In the genomic region with DNA sequence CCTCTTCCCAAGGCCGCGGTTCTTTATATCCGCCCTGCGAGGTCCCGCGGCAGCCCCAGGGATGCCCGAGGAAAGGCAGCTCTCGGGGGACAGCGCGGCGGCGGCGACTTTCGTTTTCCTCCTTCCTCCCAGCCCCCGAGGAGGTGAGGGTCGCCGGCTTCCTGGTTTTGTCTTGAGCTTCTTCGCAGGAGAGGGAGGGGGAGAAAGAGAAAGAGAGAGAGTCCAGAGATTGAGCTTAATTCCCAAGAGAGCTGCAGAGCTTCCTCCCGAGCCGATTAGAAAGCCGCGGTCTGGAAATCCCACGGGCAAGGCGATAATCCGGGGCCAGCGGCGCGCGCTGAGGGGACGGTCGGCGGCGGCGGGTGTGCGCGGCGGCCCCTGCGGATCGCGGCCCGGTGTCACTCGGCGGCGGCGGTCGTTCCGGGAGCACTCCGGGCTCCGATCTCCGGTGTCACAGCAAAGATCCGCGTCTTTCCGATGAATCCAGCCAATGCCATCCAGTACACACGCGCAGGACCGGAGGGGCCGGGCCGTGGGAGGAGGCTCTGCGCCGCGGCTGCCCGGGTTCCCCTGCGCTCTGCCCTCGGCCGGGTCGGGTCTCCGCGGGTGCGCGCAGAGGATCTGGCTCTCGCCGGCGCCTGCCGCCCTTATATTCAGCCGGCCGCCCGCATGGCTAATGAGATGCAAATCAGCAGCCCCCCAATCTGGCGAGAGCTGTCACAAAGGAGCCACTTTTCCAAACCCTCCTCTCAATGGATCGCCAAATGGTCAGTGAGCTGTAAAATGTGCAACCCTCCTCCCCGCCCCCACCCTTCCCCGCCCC, we compare ENCODE assay signal across 8 cellular contexts. TPM values are rescaled to one million over a fixed set of nuclear protein-coding genes. Genes with fewer than 3 reads are reported as not detected.
DNase-seq lines count a peak whose midpoint lies in the region; ATAC-seq and TF ChIP-seq lines count a peak whose summit lies in the region.

DLL1 (minus strand) TSS at position 773 of the 823 bp plus-strand sequence. CDS start 939 bp downstream, outside the sequence.

- H3K27me3 Mint-ChIP-seq in naive B cell, result peaks cover 36 to 75% (median 60%) of the 10 kb centered on the region in 3 donors

- ATAC-seq in naive B cell (ENCODE audit: low read depth in 2 of 2), result peak; percentile 27 to 33

- TF ChIP-seq CTCF in fibroblast of pulmonary artery (IDR thresholded peaks at IDR 0.05; ENCODE audit: low read length, missing control alignments), result no peak
- no peak for TF ChIP-seq CTCF in uterus (IDR thresholded peaks at IDR 0.05)

- no peaks in the 10 kb centered on the region for H3K36me3 ChIP-seq in uterus

- peaks cover 18 to 23% of the 10 kb centered on the region in 2 donors for H3K27me3 ChIP-seq in uterus

- H3K27ac Mint-ChIP-seq in naive B cell, result peak within 1 kb of the TSS in 5 of 6 donors; percentile 65 to 96 (median 86)

- H3K4me1 ChIP-seq in uterus, result peaks cover 0 to 25% of the 10 kb centered on the region in 2 donors

- no peaks in the 10 kb centered on the region for H3K36me3 Mint-ChIP-seq in naive B cell

- TF ChIP-seq POLR2A in uterus (IDR thresholded peaks at IDR 0.05), result peak; percentile 16 to 25

- H3K4me1 Mint-ChIP-seq in naive B cell, result peaks cover 44 to 60% (median 44%) of the 10 kb centered on the region in 3 donors

- DNase-seq in activated T-cell treated with anti-CD3 and anti-CD28 coated beads for 1 hour (ENCODE audit: low read depth), result peak; percentile 26
- no peak for DNase-seq in activated T-cell treated with anti-CD3 and anti-CD28 coated beads for 4 hours
- peak; percentile 41 for DNase-seq in NCI-H2171 (lab: John Stamatoyannopoulos, UW)
- peak; percentile 58 for DNase-seq in activated T-cell treated with anti-CD3 and anti-CD28 coated beads, Interleukin-2, amount 50 U/mL, for 1 hour
- DNase-seq in fibroblast of pulmonary artery (ENCODE audit: low read depth), result peak; percentile 37
- peak; percentile 51 for DNase-seq in naive B cell
- peak in 1 of 2 donors; percentile 51 for DNase-seq in uterus
- DNase-seq in COLO829 (ENCODE audit: low spot score), result no peak

- peak within 1 kb of the TSS; percentile 91 to 97 (median 94) for H3K4me3 Mint-ChIP-seq in naive B cell

- peak within 1 kb of the TSS; percentile 63 to 66 for H3K27ac ChIP-seq in uterus

- H3K9me3 ChIP-seq in uterus, result no peaks in the 10 kb centered on the region

- peaks cover 0 to 2% (median 0%) of the 10 kb centered on the region in 7 donors for H3K9me3 Mint-ChIP-seq in naive B cell

- H3K4me3 ChIP-seq in fibroblast of pulmonary artery (replicated peaks; ENCODE audit: low read depth, low read length) (peak within 1 kb of the TSS; percentile 65), uterus (peak within 1 kb of the TSS; percentile 35 to 49)

- intact Hi-C loops in uterus (cut with DNase I; ENCODE audit: low total_unique reads), result no loop called here

RNA-seq across cellular contexts. Expression of gene DLL1, which starts in this region (rescaled TPM):
- polyA plus RNA-seq in naive B cell (ENCODE audit: low read depth in 6 of 6), result 1 to 10 TPM in 2 of 6 donors, under 1 TPM in 2, not detected in 2; 0.19 to 1.4 (median 0.98) TPM
- 10 to 100 TPM in 3 of 4 donors, 1 to 10 TPM in 1; 8.7 to 24.3 (median 19.2) TPM for total RNA-seq in uterus

Comparison
In these comparisons a context has a peak if more than half of its experiments do, and no peak if none do; other contexts are left out.
1. DNase-seq: peak in activated T-cell treated with anti-CD3 and anti-CD28 coated beads for 1 hour (single experiment), NCI-H2171 (single experiment), activated T-cell treated with anti-CD3 and anti-CD28 coated beads, Interleukin-2, amount 50 U/mL, for 1 hour (single experiment), fibroblast of pulmonary artery (single experiment) and naive B cell (single experiment); none in activated T-cell treated with anti-CD3 and anti-CD28 coated beads for 4 hours (single experiment) and COLO829 (single experiment).